In the genomic region with DNA sequence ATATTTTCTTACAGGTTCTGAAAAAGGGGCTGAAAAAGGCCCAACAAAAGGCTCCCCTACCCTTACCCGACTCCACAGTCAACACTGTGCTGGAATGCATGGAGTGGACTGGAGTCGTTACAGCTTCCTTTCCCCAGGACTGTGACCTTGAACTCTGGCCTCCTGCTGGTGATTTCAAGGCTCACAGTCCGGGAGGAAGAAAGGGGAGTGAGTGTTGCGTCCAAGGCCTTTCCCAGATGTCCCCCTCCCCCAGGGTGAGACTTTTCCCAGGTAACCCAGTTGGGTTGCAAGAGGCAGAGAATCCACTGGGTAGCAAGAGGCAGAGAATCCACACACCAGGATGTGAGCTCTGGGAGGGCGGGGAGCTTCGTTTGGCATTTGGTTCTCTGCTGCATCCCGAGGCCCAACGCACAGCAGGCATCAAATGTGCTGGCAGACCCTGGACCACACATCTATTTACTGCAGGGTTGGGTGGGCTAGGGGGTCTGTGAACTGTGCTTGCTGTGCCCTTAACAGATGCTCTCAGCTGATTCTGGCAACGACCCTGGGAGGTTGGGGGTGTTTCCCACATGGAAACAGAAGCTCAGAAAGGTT, we compare ENCODE assay signal across 26 cellular contexts. TPM values are rescaled to one million over a fixed set of nuclear protein-coding genes. Genes with fewer than 3 reads are reported as not detected.
DNase-seq lines count a peak whose midpoint lies in the region; ATAC-seq, FAIRE-seq and TF ChIP-seq lines count a peak whose summit lies in the region.
"Had no signal": no experiment of that assay in that cellular context is flagged by ENCODE, and none has a peak within 500 bp of the region (broad histone marks: within the 10 kb centered on the region; RNA-seq: fewer than 3 reads in every experiment).

No MANE protein-coding gene starts in this region.

- peaks cover 32% of the 10 kb centered on the region for H3K4me1 Mint-ChIP-seq in mesothelial cell of epicardium

- ATAC-seq in Right ventricle myocardium inferior (no peak), right cardiac atrium (no peak), upper lobe of right lung (no peak), GM19467 (IDR thresholded peaks at IDR 0.05; ENCODE audit: unreplicated experiment) (no peak)
- ATAC-seq: activated CD4-positive, alpha-beta T cell treated with anti-CD3 and anti-CD28 coated beads for 36 hours; activated CD8-positive, alpha-beta memory T cell treated with anti-CD3 and anti-CD28 coated beads, Interleukin-2, amount 10 ng/mL, durations not matched to agents 7 days and 5 days had no signal

- no peak for FAIRE-seq in RCC 7860 (lab: Jason Lieb, UNC)
- FAIRE-seq: urothelium cell line had no signal

- no peak for TF ChIP-seq POLR2A in erythroblast (IDR thresholded peaks at IDR 0.05; ENCODE audit: low read length)

- WGBS in right cardiac atrium, result 79% methylated on average over 9 of the region's 9 CpGs

- no peaks in the 10 kb centered on the region for H3K27me3 Mint-ChIP-seq in mesothelial cell of epicardium (ENCODE audit: low read depth)

- TF ChIP-seq CTCF in mesothelial cell of epicardium (IDR thresholded peaks at IDR 0.05; ENCODE audit: unreplicated experiment) (peak; percentile 17), upper lobe of right lung (IDR thresholded peaks at IDR 0.05) (no peak)

- no peaks in the 10 kb centered on the region for H3K36me3 Mint-ChIP-seq in mesothelial cell of epicardium
- H3K36me3 Mint-ChIP-seq: activated CD8-positive, alpha-beta memory T cell treated with anti-CD3 and anti-CD28 coated beads, Interleukin-2, amount 10 ng/mL, durations not matched to agents 7 days and 5 days; immature natural killer cell; naive B cell had no signal

- H3K4me3 ChIP-seq in right cardiac atrium (ENCODE audit: low read length) (no peak overlapping the region), upper lobe of right lung (no peak overlapping the region)
- H3K4me3 ChIP-seq: dorsolateral prefrontal cortex had no signal

- no peaks in the 10 kb centered on the region for H3K36me3 ChIP-seq in upper lobe of right lung

- H3K27ac ChIP-seq in right cardiac atrium (ENCODE audit: low read length) (no peak overlapping the region), upper lobe of right lung (no peak overlapping the region)
- H3K27ac ChIP-seq: dorsolateral prefrontal cortex, KMS-11 had no signal

- DNase-seq in Right ventricle myocardium inferior (ENCODE audit: missing footprints) (peak; percentile 53), right cardiac atrium (no peak), erythroblast (lab: John Stamatoyannopoulos, UW) (peak; percentile 12 to 13), mesothelial cell of epicardium (ENCODE audit: low spot score in 2 of 2, unreplicated experiment in 2 of 2) (no peak), upper lobe of right lung (peak; percentile 18), NCI-H2029 treated with DMSO at 0.1 percent for 48 hours (lab: John Stamatoyannopoulos, UW) (no peak), RCC 7860 (ENCODE audit: low spot score) (no peak)
- DNase-seq: activated CD4-positive, alpha-beta T cell treated with anti-CD3 and anti-CD28 coated beads for 36 hours; activated CD8-positive, alpha-beta memory T cell treated with anti-CD3 and anti-CD28 coated beads, Interleukin-2, amount 10 ng/mL, durations not matched to agents 7 days and 5 days; activated effector memory CD4-positive, alpha-beta T cell treated with Interleukin-2 at 50 U/mL for 16 hours; DMS79; immature natural killer cell; MV-4-11; naive B cell; NCI-H187 treated with DMSO at 0.1 percent for 48 hours; NCI-H446 treated with DMSO at 0.1 percent for 48 hours; NK-92 treated with Interleukin-12 subunit alpha and Interleukin-12 subunit beta, amount 100 ng/mL, for 24 hours; stimulated activated CD4-positive, alpha-beta T cell treated with anti-CD3 and anti-CD28 coated beads, Interleukin-2, amount 100 ng/mL, for 48 hours had no signal

- no peaks in the 10 kb centered on the region for H3K9me3 Mint-ChIP-seq in mesothelial cell of epicardium
- H3K9me3 Mint-ChIP-seq: immature natural killer cell, naive B cell had no signal

- intact Hi-C loops in Right ventricle myocardium inferior (cut with DNase I), result loop anchor here (10.0 kb wide), 1 partner anchor 242 kb away; no protein-coding TSS in a partner anchor
- intact Hi-C loops in right cardiac atrium (cut with DNase I), result no loop called here
- intact Hi-C loops in upper lobe of right lung (cut with DNase I), result no loop called here

- H3K27ac Mint-ChIP-seq in mesothelial cell of epicardium, result no peak overlapping the region
- H3K27ac Mint-ChIP-seq: activated CD4-positive, alpha-beta T cell treated with anti-CD3 and anti-CD28 coated beads for 36 hours; activated CD8-positive, alpha-beta memory T cell treated with anti-CD3 and anti-CD28 coated beads, Interleukin-2, amount 10 ng/mL, durations not matched to agents 7 days and 5 days had no signal

- H3K27me3 ChIP-seq in right cardiac atrium (ENCODE audit: control insufficient read depth, insufficient read depth), result no peaks in the 10 kb centered on the region
- no peaks in the 10 kb centered on the region for H3K27me3 ChIP-seq in upper lobe of right lung
- H3K27me3 ChIP-seq: dorsolateral prefrontal cortex had no signal

- H3K9me3 ChIP-seq in right cardiac atrium (ENCODE audit: control insufficient read depth, low read length), result no peaks in the 10 kb centered on the region
- H3K9me3 ChIP-seq in upper lobe of right lung, result no peaks in the 10 kb centered on the region

- H3K4me1 ChIP-seq in right cardiac atrium (ENCODE audit: control insufficient read depth, insufficient read depth, low read length), result peaks cover 21% of the 10 kb centered on the region
- H3K4me1 ChIP-seq in upper lobe of right lung, result peaks cover 31% of the 10 kb centered on the region

- no peak overlapping the region for H3K4me3 Mint-ChIP-seq in mesothelial cell of epicardium
- H3K4me3 Mint-ChIP-seq: activated CD4-positive, alpha-beta T cell treated with anti-CD3 and anti-CD28 coated beads for 36 hours; activated CD8-positive, alpha-beta memory T cell treated with anti-CD3 and anti-CD28 coated beads, Interleukin-2, amount 10 ng/mL, durations not matched to agents 7 days and 5 days; immature natural killer cell; naive B cell had no signal

RNA-seq across cellular contexts. Expression of a gene that starts 37.5 kb away (rescaled TPM):
- total RNA-seq in Right ventricle myocardium inferior (3.5 TPM), right cardiac atrium (not detected), mesothelial cell of epicardium (not detected in 3 replicates), upper lobe of right lung (not detected)
- 0.68 TPM for polyA plus RNA-seq in right cardiac atrium
- total RNA-seq: activated CD4-positive, alpha-beta T cell treated with anti-CD3 and anti-CD28 coated beads for 36 hours; activated CD8-positive, alpha-beta memory T cell treated with anti-CD3 and anti-CD28 coated beads, Interleukin-2, amount 10 ng/mL, durations not matched to agents 7 days and 5 days; epithelial cell of proximal tubule; lung microvascular endothelial cell; skeletal muscle tissue had no signal
- polyA plus RNA-seq: adipose tissue, immature natural killer cell had no signal

RNA-seq across cellular contexts. Expression of a gene that starts 45.5 kb away (rescaled TPM):
- total RNA-seq in Right ventricle myocardium inferior, result 10.2 TPM
- 1 to 10 TPM; 4.3 to 8.6 (median 6.1) TPM for total RNA-seq in right cardiac atrium
- polyA plus RNA-seq in right cardiac atrium, result 4.1 TPM
- 8.2 to 9.7 TPM (median 8.9 TPM) in 3 replicates for total RNA-seq in mesothelial cell of epicardium
- total RNA-seq in upper lobe of right lung, result 16.6 TPM
- total RNA-seq: activated CD4-positive, alpha-beta T cell treated with anti-CD3 and anti-CD28 coated beads for 36 hours had no signal

Comparison
In these comparisons a context has a peak if more than half of its experiments do, and no peak if none do; other contexts are left out.
1. DNase-seq: peak in Right ventricle myocardium inferior (single experiment), erythroblast (2 of 2) and upper lobe of right lung (single experiment); none in right cardiac atrium (0 of 3), mesothelial cell of epicardium (0 of 2), NCI-H2029 treated with DMSO at 0.1 percent for 48 hours (single experiment) and RCC 7860 (single experiment).